ENCODE assay signal across 11 cellular contexts in the genomic region with DNA sequence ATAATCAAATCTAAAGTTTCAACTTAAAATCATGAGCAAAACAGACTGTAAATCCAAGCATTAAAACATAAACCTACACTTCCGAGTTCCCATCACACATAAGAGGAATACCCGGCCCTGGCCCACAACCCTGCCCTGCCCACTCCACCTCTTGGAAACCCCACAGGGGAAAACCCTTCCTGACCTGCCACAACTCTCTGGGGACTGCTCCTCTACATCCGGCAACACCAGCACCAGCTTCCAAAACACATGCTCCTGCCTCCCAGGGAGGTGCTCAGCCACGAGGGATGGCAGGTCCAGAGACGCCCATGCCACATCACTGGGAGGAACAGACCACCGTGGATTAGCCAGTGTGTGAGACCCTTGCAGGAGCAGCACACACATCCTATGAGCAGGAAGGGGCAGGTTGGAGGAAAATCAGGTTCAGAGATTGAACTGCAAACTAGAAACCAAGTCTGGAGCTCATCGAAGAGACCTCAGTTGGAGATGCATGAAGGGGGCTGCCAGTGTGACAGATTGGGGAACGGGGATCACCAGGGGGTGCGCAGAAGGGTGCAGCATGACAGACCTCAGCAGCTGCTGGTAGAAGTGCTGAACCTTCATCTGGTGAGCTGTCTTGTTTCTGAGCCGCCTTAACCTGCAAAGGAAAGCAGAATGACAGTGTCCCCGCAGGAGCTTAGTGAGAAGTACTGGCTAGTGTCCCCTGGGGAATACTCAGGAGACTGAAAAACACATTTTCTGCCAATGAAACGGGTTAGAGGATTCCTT. TPM values are rescaled to one million over a fixed set of nuclear protein-coding genes. Genes with fewer than 3 reads are reported as not detected.
A peak's percentile ranks its signal among the peaks of the same experiment; 100 is the strongest.
DNase-seq lines count a peak whose midpoint lies in the region; ATAC-seq and TF ChIP-seq lines count a peak whose summit lies in the region.
"Had no signal": no experiment of that assay in that cellular context is flagged by ENCODE, and none has a peak within 500 bp of the region (broad histone marks: within the 10 kb centered on the region; RNA-seq: fewer than 3 reads in every experiment).

No MANE protein-coding gene starts in this region.

- no peaks in the 10 kb centered on the region for H3K27me3 Mint-ChIP-seq in CD4-positive, alpha-beta memory T cell
- no peaks in the 10 kb centered on the region for H3K27me3 Mint-ChIP-seq in central memory CD8-positive, alpha-beta T cell

- peak overlapping the region in 6 of 8 donors; percentile 10 to 76 (median 62) for H3K4me3 Mint-ChIP-seq in CD4-positive, alpha-beta memory T cell
- H3K4me3 Mint-ChIP-seq in central memory CD8-positive, alpha-beta T cell, result peak overlapping the region; percentile 7

- peaks cover 69 to 81% of the 10 kb centered on the region in 2 donors for H3K36me3 Mint-ChIP-seq in CD4-positive, alpha-beta memory T cell
- peaks cover 57% of the 10 kb centered on the region for H3K36me3 Mint-ChIP-seq in central memory CD8-positive, alpha-beta T cell (ENCODE audit: insufficient read depth)

- no peaks in the 10 kb centered on the region for H3K27me3 ChIP-seq in CD4-positive, alpha-beta memory T cell (ENCODE audit: insufficient read depth, low read length)
- no peaks in the 10 kb centered on the region for H3K27me3 ChIP-seq in left lung
- H3K27me3 ChIP-seq: gastrocnemius medialis had no signal

- DNase-seq in CD4-positive, alpha-beta memory T cell, result no peak
- DNase-seq in central memory CD8-positive, alpha-beta T cell (ENCODE audit: low spot score in 2 of 2), result no peak
- no peak for DNase-seq in left lung
- no peak for DNase-seq in NCI-H446 treated with DMSO at 0.1 percent for 48 hours (lab: John Stamatoyannopoulos, UW)
- no peak for DNase-seq in foreskin fibroblast
- no peak for DNase-seq in activated effector memory CD4-positive, alpha-beta T cell treated with Interleukin-2 at 50 U/mL for 16 hours
- DNase-seq: gastrocnemius medialis, NCI-H2227 treated with DMSO at 0.1 percent for 48 hours, psoas muscle had no signal

- peaks cover 32% of the 10 kb centered on the region for H3K4me1 ChIP-seq in CD4-positive, alpha-beta memory T cell (ENCODE audit: insufficient read depth, low read length)
- no peaks in the 10 kb centered on the region for H3K4me1 ChIP-seq in left lung

- no peak overlapping the region for H3K4me3 ChIP-seq in CD4-positive, alpha-beta memory T cell (ENCODE audit: low read length in 2 of 2)
- H3K4me3 ChIP-seq in left lung, result no peak overlapping the region
- no peak overlapping the region for H3K4me3 ChIP-seq in foreskin fibroblast (ENCODE audit: low read depth in 1 of 2, low read length in 2 of 2)
- H3K4me3 ChIP-seq: gastrocnemius medialis, psoas muscle had no signal

- H3K27ac ChIP-seq in CD4-positive, alpha-beta memory T cell (ENCODE audit: low read depth, low read length), result peak overlapping the region; percentile 19
- no peak overlapping the region for H3K27ac ChIP-seq in left lung

- CTCF ChIA-PET in CD4-positive, alpha-beta memory T cell (lab: Charles Lee; ENCODE audit: partially characterized antibody), result interaction anchor here (0.6 kb wide), 1 partner anchor 1426 kb away, joined by 4 read pairs; no protein-coding TSS in a partner anchor

- TF ChIP-seq CTCF in left lung (IDR thresholded peaks at IDR 0.05), result no peak
- TF ChIP-seq CTCF in foreskin fibroblast (IDR thresholded peaks at IDR 0.05; ENCODE audit: low read depth, low read length), result no peak

- intact Hi-C loops in CD4-positive, alpha-beta memory T cell (cut with micrococcal nuclease), result no loop called here
- intact Hi-C loops in left lung (cut with DNase I), result no loop called here

- POLR2A ChIA-PET in CD4-positive, alpha-beta memory T cell (lab: Charles Lee; ENCODE audit: partially characterized antibody), result interaction anchor here (0.9 to 1.3 kb wide), 3 partner anchors 26 to 380 kb away, joined by 3 to 4 read pairs (median 3); a partner anchor contains a TSS

- no peaks in the 10 kb centered on the region for H3K9me3 ChIP-seq in CD4-positive, alpha-beta memory T cell (ENCODE audit: control insufficient read depth in 1 of 2, low read length in 2 of 2)
- no peaks in the 10 kb centered on the region for H3K9me3 ChIP-seq in left lung
- H3K9me3 ChIP-seq: gastrocnemius medialis, psoas muscle had no signal

- peak overlapping the region; percentile 82 to 98 (median 94) for H3K27ac Mint-ChIP-seq in CD4-positive, alpha-beta memory T cell
- H3K27ac Mint-ChIP-seq in central memory CD8-positive, alpha-beta T cell (ENCODE audit: low read depth), result peak overlapping the region; percentile 85

- peaks cover 39% of the 10 kb centered on the region for H3K36me3 ChIP-seq in CD4-positive, alpha-beta memory T cell (ENCODE audit: insufficient read depth, low read length)
- peaks cover 0 to 100% of the 10 kb centered on the region in 2 donors for H3K36me3 ChIP-seq in left lung

- ATAC-seq in GM18868 (IDR thresholded peaks at IDR 0.05; ENCODE audit: unreplicated experiment), result peak; percentile 60
- peak; percentile 57 for ATAC-seq in HG03432 (IDR thresholded peaks at IDR 0.05; ENCODE audit: unreplicated experiment)
- no peak for ATAC-seq in central memory CD8-positive, alpha-beta T cell (replicated peaks; ENCODE audit: extremely low read depth, poor library complexity, severe bottlenecking)
- no peak for ATAC-seq in left lung
- ATAC-seq: gastrocnemius medialis, psoas muscle had no signal

- H3K4me1 Mint-ChIP-seq in CD4-positive, alpha-beta memory T cell, result peaks cover 26 to 37% (median 32%) of the 10 kb centered on the region in 4 donors
- H3K4me1 Mint-ChIP-seq in central memory CD8-positive, alpha-beta T cell, result peaks cover 37% of the 10 kb centered on the region

- no peaks in the 10 kb centered on the region for H3K9me3 Mint-ChIP-seq in CD4-positive, alpha-beta memory T cell
- no peaks in the 10 kb centered on the region for H3K9me3 Mint-ChIP-seq in central memory CD8-positive, alpha-beta T cell

RNA-seq across cellular contexts. Expression of a gene that starts 25.8 kb away (rescaled TPM):
- total RNA-seq in CD4-positive, alpha-beta memory T cell, result 10 to 100 TPM; 53.2 to 54.5 TPM
- 10 to 100 TPM; 15.3 to 16.9 TPM for polyA plus RNA-seq in CD4-positive, alpha-beta memory T cell
- 100 to 1,000 TPM in 1 of 2 donors, 10 to 100 TPM in 1; 80.7 to 184 TPM for total RNA-seq in left lung

RNA-seq across cellular contexts. Expression of a gene that starts 31.0 kb away (rescaled TPM):
- 100 to 1,000 TPM; 155 to 168 TPM for total RNA-seq in CD4-positive, alpha-beta memory T cell
- polyA plus RNA-seq in CD4-positive, alpha-beta memory T cell, result 10 to 100 TPM; 14.9 to 45.6 TPM
- total RNA-seq in left lung, result 10 to 100 TPM; 77.4 to 91.5 TPM

RNA-seq across cellular contexts. Expression of a gene that starts 31.8 kb away (rescaled TPM):
- total RNA-seq in CD4-positive, alpha-beta memory T cell, result 10 to 100 TPM; 11.5 to 14.7 TPM
- 10 to 100 TPM; 15.5 to 18.9 TPM for polyA plus RNA-seq in CD4-positive, alpha-beta memory T cell
- 10 to 100 TPM in 1 of 2 donors, 1 to 10 TPM in 1; 6.1 to 12.6 TPM for total RNA-seq in left lung

Comparison
In these comparisons a context has a peak if more than half of its experiments do, and no peak if none do; other contexts are left out.
1. ATAC-seq: peak in GM18868 (single experiment) and HG03432 (single experiment); none in central memory CD8-positive, alpha-beta T cell (single experiment) and left lung (single experiment).